ENCODE assay signal across 8 cellular contexts in genomic region chr10:68988530-68989316, GRCh38. TPM values are rescaled to one million over a fixed set of nuclear protein-coding genes. Genes with fewer than 3 reads are reported as not detected.
A peak's percentile ranks its signal among the peaks of the same experiment; 100 is the strongest.
DNase-seq lines count a peak whose midpoint lies in the region; FAIRE-seq and TF ChIP-seq lines count a peak whose summit lies in the region.

Gene KIFBP, plus strand, starts transcription at chr10:68988803. Its CDS starts 30 bp downstream, at chr10:68988833.

- no peaks in the 10 kb centered on the region for H3K9me3 Mint-ChIP-seq in nephron
- H3K9me3 Mint-ChIP-seq in stimulated activated naive CD8-positive, alpha-beta T cell treated with anti-CD3 and anti-CD28 coated beads, Interleukin-15, Interleukin-2, amounts not matched to agents 100 ng/mL and 50 ng/mL, for 24 hours: no peaks in the 10 kb centered on the region

- TF ChIP-seq POLR2A in H54 (IDR thresholded peaks at IDR 0.05; ENCODE audit: low read depth, low read length): peak; percentile 75

- peaks cover 9% of the 10 kb centered on the region for H3K36me3 Mint-ChIP-seq in nephron (ENCODE audit: low read depth)
- H3K36me3 Mint-ChIP-seq in stimulated activated naive CD8-positive, alpha-beta T cell treated with anti-CD3 and anti-CD28 coated beads, Interleukin-15, Interleukin-2, amounts not matched to agents 100 ng/mL and 50 ng/mL, for 24 hours (ENCODE audit: low read depth): peaks cover 32% of the 10 kb centered on the region

- TF ChIP-seq CTCF in fibroblast of the aortic adventitia (IDR thresholded peaks at IDR 0.05; ENCODE audit: insufficient read depth, low read length): peak; percentile 64
- peak; percentile 37 to 58 (median 47) for TF ChIP-seq CTCF in nephron (IDR thresholded peaks at IDR 0.05; ENCODE audit: unreplicated experiment in 3 of 3)

- peaks cover 23% of the 10 kb centered on the region for H3K4me1 Mint-ChIP-seq in nephron
- peaks cover 47% of the 10 kb centered on the region for H3K4me1 Mint-ChIP-seq in stimulated activated naive CD8-positive, alpha-beta T cell treated with anti-CD3 and anti-CD28 coated beads, Interleukin-15, Interleukin-2, amounts not matched to agents 100 ng/mL and 50 ng/mL, for 24 hours (ENCODE audit: low read depth)

- peaks cover 9% of the 10 kb centered on the region for H3K36me3 ChIP-seq in ES-I3 (ENCODE audit: insufficient read depth, low read length)

- H3K4me3 ChIP-seq in fibroblast of the aortic adventitia (ENCODE audit: low read depth, low read length): peak within 1 kb of the TSS; percentile 91

- peak; percentile 97 for FAIRE-seq in H54 (lab: Jason Lieb, UNC)

- peak within 1 kb of the TSS; percentile 93 to 98 (median 97) for H3K4me3 Mint-ChIP-seq in nephron
- H3K4me3 Mint-ChIP-seq in stimulated activated naive CD8-positive, alpha-beta T cell treated with anti-CD3 and anti-CD28 coated beads, Interleukin-15, Interleukin-2, amounts not matched to agents 100 ng/mL and 50 ng/mL, for 24 hours: peak within 1 kb of the TSS; percentile 95

- H3K27ac Mint-ChIP-seq in nephron: peak within 1 kb of the TSS; percentile 78 to 95 (median 94)
- H3K27ac Mint-ChIP-seq in stimulated activated naive CD8-positive, alpha-beta T cell treated with anti-CD3 and anti-CD28 coated beads, Interleukin-15, Interleukin-2, amounts not matched to agents 100 ng/mL and 50 ng/mL, for 24 hours: peak within 1 kb of the TSS; percentile 92

- peak within 1 kb of the TSS; percentile 79 for H3K9ac ChIP-seq in ES-I3 (ENCODE audit: low read depth, low read length)

- H3K27me3 Mint-ChIP-seq in nephron (ENCODE audit: low read depth): no peaks in the 10 kb centered on the region
- H3K27me3 Mint-ChIP-seq in stimulated activated naive CD8-positive, alpha-beta T cell treated with anti-CD3 and anti-CD28 coated beads, Interleukin-15, Interleukin-2, amounts not matched to agents 100 ng/mL and 50 ng/mL, for 24 hours: no peaks in the 10 kb centered on the region

- no peaks in the 10 kb centered on the region for H3K9me3 ChIP-seq in ES-I3 (ENCODE audit: control insufficient read depth, insufficient read depth, low read length)

- DNase-seq in H54 (ENCODE audit: insufficient read length, low spot score): peak; percentile 94
- peak; percentile 95 for DNase-seq in LoVo (ENCODE audit: low spot score)
- peak; percentile 85 for DNase-seq in SHP77 treated with DMSO at 0.1 percent for 48 hours (lab: John Stamatoyannopoulos, UW)
- peak; percentile 92 for DNase-seq in activated effector memory CD4-positive, alpha-beta T cell treated with anti-CD3 and anti-CD28 coated beads, Interleukin-2, amount 50 U/mL, for 16 hours
- DNase-seq in fibroblast of the aortic adventitia (ENCODE audit: low read depth): peak; percentile 98

- H3K4me1 ChIP-seq in ES-I3 (ENCODE audit: insufficient read depth, low read length): no peaks in the 10 kb centered on the region

RNA-seq across cellular contexts. Expression of gene KIFBP, which starts in this region (rescaled TPM):
- total RNA-seq in fibroblast of the aortic adventitia (ENCODE audit: low replicate concordance): 37.9 and 59.3 TPM in 2 replicates

Comparison
In these comparisons a context has a peak if more than half of its experiments do, and no peak if none do; other contexts are left out.
1. Peak in every context shown above with its lines: DNase-seq and H3K4me3 ChIP-seq.